ENCODE assay signal across 19 cellular contexts in genomic region chr5:120734033-120734432, GRCh38.
DNase-seq lines count a peak whose midpoint lies in the region; ATAC-seq and TF ChIP-seq lines count a peak whose summit lies in the region.
"Had no signal": no experiment of that assay in that cellular context is flagged by ENCODE, and none has a peak within 500 bp of the region (broad histone marks: within the 10 kb centered on the region; RNA-seq: fewer than 3 reads in every experiment).

No MANE protein-coding gene starts in this region.

- no TSS peak for BruUV-seq in IMR-90 (replicated peaks; lab: Mats Ljungman, UMichigan)

- no peak overlapping the region for H2BK120ac ChIP-seq in IMR-90 (ENCODE audit: low read depth, low read length)

- intact Hi-C loops in IMR-90 (cut with micrococcal nuclease), result no loop called here
- intact Hi-C loops in lower lobe of right lung (cut with DNase I), result no loop called here

- H3K4me3 ChIP-seq in IMR-90 (ENCODE audit: insufficient read depth, low read depth, low read length) (no peak overlapping the region), choroid plexus epithelial cell (ENCODE audit: low read depth, low read length) (no peak overlapping the region), lower lobe of right lung (no peak overlapping the region)
- H3K4me3 ChIP-seq: heart right ventricle, tibial artery had no signal

- H3K9me3 Mint-ChIP-seq in activated T-cell treated with anti-CD3 and anti-CD28 coated beads, Interleukin-2, amount 50 U/mL, for 24 hours, result peaks cover 13% of the 10 kb centered on the region
- peaks cover 4% of the 10 kb centered on the region for H3K9me3 Mint-ChIP-seq in T-helper 2 cell treated with Interferon-gamma antibody and Interleukin-4, amounts not matched to agents 5 μg/mL and 100 μg/mL, for 36 hours

- H3K14ac ChIP-seq in IMR-90 (replicated peaks; ENCODE audit: low read depth, low read length), result no peak overlapping the region

- no peak overlapping the region for H2BK20ac ChIP-seq in IMR-90 (ENCODE audit: low read depth, low read length)

- no peak for TF ChIP-seq CTCF in IMR-90 (conservative IDR thresholded peaks at IDR 0.05; ENCODE audit: low read depth, low read length)
- TF ChIP-seq CTCF in choroid plexus epithelial cell (conservative IDR thresholded peaks at IDR 0.05; ENCODE audit: low read depth, low read length), result no peak
- TF ChIP-seq CTCF in lower lobe of right lung (IDR thresholded peaks at IDR 0.05), result no peak

- no peak overlapping the region for H3K4me2 ChIP-seq in IMR-90 (ENCODE audit: low read depth, low read length)

- H2BK15ac ChIP-seq in IMR-90 (ENCODE audit: low read depth, low read length), result no peak overlapping the region

- H2AFZ ChIP-seq in IMR-90 (replicated peaks; ENCODE audit: low read length, poor library complexity), result peak overlapping the region; percentile 61

- H3K18ac ChIP-seq in IMR-90 (ENCODE audit: low read depth, low read length), result no peak overlapping the region

- H4K8ac ChIP-seq in IMR-90 (ENCODE audit: low read depth in 2 of 2, low read length in 2 of 2), result no peak overlapping the region

- in situ Hi-C loops in IMR-90 (cut with MboI; ENCODE audit: low sequenced_read_pairs), result no loop called here

- H2AK5ac ChIP-seq in IMR-90 (ENCODE audit: low read depth, low read length), result no peak overlapping the region

- CTCF ChIA-PET in IMR-90 (lab: Yijun Ruan, JAX), result no interaction called here

- H3K9me1 ChIP-seq in IMR-90 (ENCODE audit: insufficient read depth, low read length), result no peaks in the 10 kb centered on the region

- H3K27me3 Mint-ChIP-seq in activated T-cell treated with anti-CD3 and anti-CD28 coated beads, Interleukin-2, amount 50 U/mL, for 24 hours, result no peaks in the 10 kb centered on the region
- H3K27me3 Mint-ChIP-seq in T-helper 2 cell treated with Interferon-gamma antibody and Interleukin-4, amounts not matched to agents 5 μg/mL and 100 μg/mL, for 36 hours (ENCODE audit: low read depth), result no peaks in the 10 kb centered on the region
- H3K27me3 Mint-ChIP-seq: B cell, T-cell had no signal

- TF ChIP-seq RAD21 in IMR-90 (IDR thresholded peaks at IDR 0.05; ENCODE audit: low read length), result no peak

- no CpG with 5 or more reads among the region's 4 CpGs for WGBS in IMR-90 (ENCODE audit: extremely low coverage in 2 of 2, insufficient read length in 1 of 2), 2 experiments

- no peaks in the 10 kb centered on the region for H3K36me3 Mint-ChIP-seq in activated T-cell treated with anti-CD3 and anti-CD28 coated beads, Interleukin-2, amount 50 U/mL, for 24 hours (ENCODE audit: low read depth)
- H3K36me3 Mint-ChIP-seq in T-helper 2 cell treated with Interferon-gamma antibody and Interleukin-4, amounts not matched to agents 5 μg/mL and 100 μg/mL, for 36 hours (ENCODE audit: low read depth), result no peaks in the 10 kb centered on the region
- H3K36me3 Mint-ChIP-seq: T-cell had no signal

- no peaks in the 10 kb centered on the region for H3K79me1 ChIP-seq in IMR-90 (ENCODE audit: low read depth in 1 of 2, low read length in 2 of 2)

- no peak overlapping the region for H3K56ac ChIP-seq in IMR-90 (ENCODE audit: extremely low read depth, insufficient read depth, low read length)

- H3K27ac ChIP-seq in IMR-90 (ENCODE audit: insufficient read depth, low read length) (no peak overlapping the region), lower lobe of right lung (no peak overlapping the region)
- H3K27ac ChIP-seq: heart right ventricle, HL-60, tibial artery had no signal

- dilution Hi-C loops in IMR-90 (cut with HindIII; ENCODE audit: low sequenced_read_pairs, unreplicated experiment), result no loop called here

- H3K36me3 ChIP-seq in IMR-90 (ENCODE audit: control insufficient read depth, insufficient read depth, low read length) (no peaks in the 10 kb centered on the region), lower lobe of right lung (no peaks in the 10 kb centered on the region)
- H3K36me3 ChIP-seq: heart right ventricle, tibial artery had no signal

- H4K91ac ChIP-seq in IMR-90 (ENCODE audit: insufficient read depth, low read depth, low read length), result no peak overlapping the region

- H3K27me3 ChIP-seq in IMR-90 (ENCODE audit: control insufficient read depth, insufficient read depth, low read length), result no peaks in the 10 kb centered on the region
- H3K27me3 ChIP-seq in lower lobe of right lung (ENCODE audit: low read depth), result no peaks in the 10 kb centered on the region
- H3K27me3 ChIP-seq: heart right ventricle, tibial artery had no signal

- no peak overlapping the region for H3K9ac ChIP-seq in IMR-90 (ENCODE audit: low read depth, low read length)

- H3K9me3 ChIP-seq in IMR-90 (ENCODE audit: control insufficient read depth, insufficient read depth, low read length) (no peaks in the 10 kb centered on the region), lower lobe of right lung (no peaks in the 10 kb centered on the region)
- H3K9me3 ChIP-seq: heart right ventricle, tibial artery had no signal

- no peak for ATAC-seq in IMR-90 (ENCODE audit: low read depth)
- ATAC-seq in lower lobe of right lung, result no peak
- ATAC-seq in GM18873 (IDR thresholded peaks at IDR 0.05; ENCODE audit: low FRiP score, unreplicated experiment), result no peak
- ATAC-seq: activated CD4-positive, CD25-positive, alpha-beta regulatory T cell treated with anti-CD3 and anti-CD28 coated beads, Interleukin-2, amount 50 U/mL, for 24 hours; heart right ventricle; T-cell had no signal

- no peak for TF ChIP-seq POLR2A in IMR-90 (IDR thresholded peaks at IDR 0.05; ENCODE audit: low read depth, low read length)

- H3K4ac ChIP-seq in IMR-90 (ENCODE audit: low read depth, low read length), result no peak overlapping the region

- no peak overlapping the region for H3K4me3 Mint-ChIP-seq in activated T-cell treated with anti-CD3 and anti-CD28 coated beads, Interleukin-2, amount 50 U/mL, for 24 hours
- no peak overlapping the region for H3K4me3 Mint-ChIP-seq in T-helper 2 cell treated with Interferon-gamma antibody and Interleukin-4, amounts not matched to agents 5 μg/mL and 100 μg/mL, for 36 hours
- H3K4me3 Mint-ChIP-seq: B cell, T-cell had no signal

- DNase-seq in EH (ENCODE audit: low read depth), result peak; percentile 2
- no peak for DNase-seq in IMR-90
- DNase-seq in choroid plexus epithelial cell (ENCODE audit: low read depth), result peak; percentile 32
- DNase-seq in lower lobe of right lung, result peak; percentile 24
- no peak for DNase-seq in stimulated activated CD4-positive, alpha-beta T cell treated with anti-CD3 and anti-CD28 coated beads, Interleukin-1b, Interleukin-23, amount 100 ng/mL, for 48 hours
- DNase-seq in activated T-cell treated with anti-CD3 and anti-CD28 coated beads, Interleukin-2, amount 50 U/mL, for 24 hours, result no peak
- no peak for DNase-seq in T-helper 2 cell treated with Interferon-gamma antibody and Interleukin-4, amounts not matched to agents 5 μg/mL and 100 μg/mL, for 36 hours (ENCODE audit: low spot score)
- DNase-seq: activated gamma-delta T cell; Calu3; KG1; NCI-H1105; stimulated activated CD4-positive, alpha-beta T cell treated with anti-CD3 and anti-CD28 coated beads, Interleukin-4, amount 100 ng/mL, for 4 hours; T-cell; tibial artery had no signal

- no peak overlapping the region for H3K23ac ChIP-seq in IMR-90 (ENCODE audit: low read depth, low read length)

- no peak overlapping the region for H3K27ac Mint-ChIP-seq in activated T-cell treated with anti-CD3 and anti-CD28 coated beads, Interleukin-2, amount 50 U/mL, for 24 hours
- H3K27ac Mint-ChIP-seq in T-helper 2 cell treated with Interferon-gamma antibody and Interleukin-4, amounts not matched to agents 5 μg/mL and 100 μg/mL, for 36 hours, result no peak overlapping the region
- H3K27ac Mint-ChIP-seq: B cell, T-cell had no signal

- H3K4me1 ChIP-seq in IMR-90 (ENCODE audit: control insufficient read depth, insufficient read depth, low read length) (no peaks in the 10 kb centered on the region), lower lobe of right lung (no peaks in the 10 kb centered on the region)
- H3K4me1 ChIP-seq: heart right ventricle, tibial artery had no signal

- POLR2A ChIA-PET in IMR-90 (lab: Charles Lee; ENCODE audit: unreplicated experiment), result no interaction called here

- H3K4me1 Mint-ChIP-seq in activated T-cell treated with anti-CD3 and anti-CD28 coated beads, Interleukin-2, amount 50 U/mL, for 24 hours (ENCODE audit: low read depth), result no peaks in the 10 kb centered on the region
- no peaks in the 10 kb centered on the region for H3K4me1 Mint-ChIP-seq in T-helper 2 cell treated with Interferon-gamma antibody and Interleukin-4, amounts not matched to agents 5 μg/mL and 100 μg/mL, for 36 hours (ENCODE audit: low read depth)
- H3K4me1 Mint-ChIP-seq: B cell, T-cell had no signal

- H4K5ac ChIP-seq in IMR-90 (ENCODE audit: low read depth, low read length), result no peak overlapping the region

- no peaks in the 10 kb centered on the region for H4K20me1 ChIP-seq in IMR-90 (ENCODE audit: insufficient read depth, low read length)

- no peak overlapping the region for H2AK9ac ChIP-seq in IMR-90 (replicated peaks; ENCODE audit: low read depth, low read length, poor library complexity)

- no peak overlapping the region for H2BK5ac ChIP-seq in IMR-90 (ENCODE audit: low read depth, low read length, poor library complexity, severe bottlenecking)

TF ChIP-seq in IMR-90, 13 proteins besides CTCF, POLR2A, EP300 and RAD21 (continues in another document):
- TF ChIP-seq NFE2L2 (IDR thresholded peaks at IDR 0.05; ENCODE audit: low read depth, low read length) (no peak), RCOR1 (IDR thresholded peaks at IDR 0.05; ENCODE audit: insufficient replicate concordance, low read length) (no peak), CEBPB (IDR thresholded peaks at IDR 0.05; ENCODE audit: low read depth, low read length) (no peak), MAZ (IDR thresholded peaks at IDR 0.05; ENCODE audit: borderline replicate concordance, low read depth, low read length) (no peak), FOS (IDR thresholded peaks at IDR 0.05; ENCODE audit: low read depth, low read length) (no peak)
- TF ChIP-seq, protein P1, sequence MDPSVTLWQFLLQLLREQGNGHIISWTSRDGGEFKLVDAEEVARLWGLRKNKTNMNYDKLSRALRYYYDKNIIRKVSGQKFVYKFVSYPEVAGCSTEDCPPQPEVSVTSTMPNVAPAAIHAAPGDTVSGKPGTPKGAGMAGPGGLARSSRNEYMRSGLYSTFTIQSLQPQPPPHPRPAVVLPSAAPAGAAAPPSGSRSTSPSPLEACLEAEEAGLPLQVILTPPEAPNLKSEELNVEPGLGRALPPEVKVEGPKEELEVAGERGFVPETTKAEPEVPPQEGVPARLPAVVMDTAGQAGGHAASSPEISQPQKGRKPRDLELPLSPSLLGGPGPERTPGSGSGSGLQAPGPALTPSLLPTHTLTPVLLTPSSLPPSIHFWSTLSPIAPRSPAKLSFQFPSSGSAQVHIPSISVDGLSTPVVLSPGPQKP (IDR thresholded peaks at IDR 0.05; ENCODE audit: borderline replicate concordance, low read depth, low read length), result no peak
- TF ChIP-seq, protein P2, sequence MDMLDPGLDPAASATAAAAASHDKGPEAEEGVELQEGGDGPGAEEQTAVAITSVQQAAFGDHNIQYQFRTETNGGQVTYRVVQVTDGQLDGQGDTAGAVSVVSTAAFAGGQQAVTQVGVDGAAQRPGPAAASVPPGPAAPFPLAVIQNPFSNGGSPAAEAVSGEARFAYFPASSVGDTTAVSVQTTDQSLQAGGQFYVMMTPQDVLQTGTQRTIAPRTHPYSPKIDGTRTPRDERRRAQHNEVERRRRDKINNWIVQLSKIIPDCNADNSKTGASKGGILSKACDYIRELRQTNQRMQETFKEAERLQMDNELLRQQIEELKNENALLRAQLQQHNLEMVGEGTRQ (IDR thresholded peaks at IDR 0.05; ENCODE audit: low read depth, low read length), result no peak

Comparison
In these comparisons a context has a peak if more than half of its experiments do, and no peak if none do; other contexts are left out.
1. DNase-seq: peak in EH (single experiment), choroid plexus epithelial cell (single experiment) and lower lobe of right lung (single experiment); none in IMR-90 (single experiment), stimulated activated CD4-positive, alpha-beta T cell treated with anti-CD3 and anti-CD28 coated beads, Interleukin-1b, Interleukin-23, amount 100 ng/mL, for 48 hours (single experiment), activated T-cell treated with anti-CD3 and anti-CD28 coated beads, Interleukin-2, amount 50 U/mL, for 24 hours (single experiment) and T-helper 2 cell treated with Interferon-gamma antibody and Interleukin-4, amounts not matched to agents 5 μg/mL and 100 μg/mL, for 36 hours (single experiment).